11 cellular contexts compared by ENCODE assay signal in genomic region chr3:160757624-160758106, GRCh38. TPM values are rescaled to one million over a fixed set of nuclear protein-coding genes. Genes with fewer than 3 reads are reported as not detected.
A peak's percentile ranks its signal among the peaks of the same experiment; 100 is the strongest.
DNase-seq lines count a peak whose midpoint lies in the region; ATAC-seq and TF ChIP-seq lines count a peak whose summit lies in the region.
"Had no signal": no experiment of that assay in that cellular context is flagged by ENCODE, and none has a peak within 500 bp of the region (broad histone marks: within the 10 kb centered on the region; RNA-seq: fewer than 3 reads in every experiment).

No MANE protein-coding gene starts in this region.

- H3K4me3 Mint-ChIP-seq in T-helper 1 cell treated with Interleukin-12 subunit alpha and Interleukin-12 subunit beta and Interleukin-4 antibody, amounts not matched to agents 30 μg/mL and 1 μg/mL, for 36 hours, result peak overlapping the region; percentile 86
- peak overlapping the region; percentile 92 for H3K4me3 Mint-ChIP-seq in WTC11
- H3K4me3 Mint-ChIP-seq in immature natural killer cell, result peak overlapping the region; percentile 95 to 100 (median 99)
- peak overlapping the region; percentile 94 for H3K4me3 Mint-ChIP-seq in stimulated activated memory B cell treated with anti-CD40 and anti-IgM and Interleukin-4, amounts not matched to agents 10 μg/mL and 1 μg/mL and 100 μg/mL, for 72 hours

- no peak for ATAC-seq in WTC11
- no peak for ATAC-seq in stimulated activated memory B cell treated with anti-CD40 and anti-IgM and Interleukin-4, amounts not matched to agents 10 μg/mL and 1 μg/mL and 100 μg/mL, for 72 hours
- ATAC-seq in HG02798 (IDR thresholded peaks at IDR 0.05; ENCODE audit: poor library complexity, unreplicated experiment), result no peak
- ATAC-seq: activated CD8-positive, alpha-beta memory T cell treated with anti-CD3 and anti-CD28 coated beads, Interleukin-2, amount 10 ng/mL, durations not matched to agents 7 days and 5 days; K562; mucosa of descending colon had no signal

- CTCF ChIA-PET in WTC11 (lab: Charles Lee), result interaction anchor here (1.5 kb wide), 1 partner anchor 184 kb away, joined by 5 read pairs; no protein-coding TSS in a partner anchor

- DNase-seq in T-helper 1 cell (no peak), WTC11 (ENCODE audit: low spot score) (no peak), immature natural killer cell (peak in 1 of 3 donors; percentile 16), NCI-H748 (lab: John Stamatoyannopoulos, UW; ENCODE audit: unreplicated experiment) (no peak), NCI-H2081 treated with DMSO at 0.1 percent for 48 hours (lab: John Stamatoyannopoulos, UW) (no peak)
- DNase-seq: activated CD8-positive, alpha-beta memory T cell treated with anti-CD3 and anti-CD28 coated beads, Interleukin-2, amount 10 ng/mL, durations not matched to agents 7 days and 5 days had no signal

- H3K4me1 Mint-ChIP-seq in T-helper 1 cell treated with Interleukin-12 subunit alpha and Interleukin-12 subunit beta and Interleukin-4 antibody, amounts not matched to agents 30 μg/mL and 1 μg/mL, for 36 hours (ENCODE audit: low read depth), result peaks cover 24% of the 10 kb centered on the region
- H3K4me1 Mint-ChIP-seq in WTC11, result peaks cover 37% of the 10 kb centered on the region
- peaks cover 65 to 79% of the 10 kb centered on the region in 2 donors for H3K4me1 Mint-ChIP-seq in immature natural killer cell
- peaks cover 45% of the 10 kb centered on the region for H3K4me1 Mint-ChIP-seq in stimulated activated memory B cell treated with anti-CD40 and anti-IgM and Interleukin-4, amounts not matched to agents 10 μg/mL and 1 μg/mL and 100 μg/mL, for 72 hours

- H3K9me3 Mint-ChIP-seq in T-helper 1 cell treated with Interleukin-12 subunit alpha and Interleukin-12 subunit beta and Interleukin-4 antibody, amounts not matched to agents 30 μg/mL and 1 μg/mL, for 36 hours, result no peaks in the 10 kb centered on the region
- H3K9me3 Mint-ChIP-seq in WTC11 (no peaks in the 10 kb centered on the region), immature natural killer cell (no peaks in the 10 kb centered on the region)
- H3K9me3 Mint-ChIP-seq in stimulated activated memory B cell treated with anti-CD40 and anti-IgM and Interleukin-4, amounts not matched to agents 10 μg/mL and 1 μg/mL and 100 μg/mL, for 72 hours, result no peaks in the 10 kb centered on the region

- H3K36me3 Mint-ChIP-seq in T-helper 1 cell treated with Interleukin-12 subunit alpha and Interleukin-12 subunit beta and Interleukin-4 antibody, amounts not matched to agents 30 μg/mL and 1 μg/mL, for 36 hours (ENCODE audit: low read depth), result peaks cover 5% of the 10 kb centered on the region
- H3K36me3 Mint-ChIP-seq in WTC11 (no peaks in the 10 kb centered on the region), immature natural killer cell (peaks cover 5 to 15% (median 13%) of the 10 kb centered on the region in 3 donors)
- H3K36me3 Mint-ChIP-seq in stimulated activated memory B cell treated with anti-CD40 and anti-IgM and Interleukin-4, amounts not matched to agents 10 μg/mL and 1 μg/mL and 100 μg/mL, for 72 hours, result peaks cover 5% of the 10 kb centered on the region

- TF ChIP-seq CTCF in WTC11 (IDR thresholded peaks at IDR 0.05), result no peak

- H3K27ac Mint-ChIP-seq in T-helper 1 cell treated with Interleukin-12 subunit alpha and Interleukin-12 subunit beta and Interleukin-4 antibody, amounts not matched to agents 30 μg/mL and 1 μg/mL, for 36 hours, result no peak overlapping the region
- H3K27ac Mint-ChIP-seq in WTC11 (no peak overlapping the region; the same call in 1 of the 2 replicates), immature natural killer cell (peak overlapping the region in 4 of 6 donors; percentile 25 to 81 (median 54))
- no peak overlapping the region for H3K27ac Mint-ChIP-seq in stimulated activated memory B cell treated with anti-CD40 and anti-IgM and Interleukin-4, amounts not matched to agents 10 μg/mL and 1 μg/mL and 100 μg/mL, for 72 hours
- H3K27ac Mint-ChIP-seq: activated CD8-positive, alpha-beta memory T cell treated with anti-CD3 and anti-CD28 coated beads, Interleukin-2, amount 10 ng/mL, durations not matched to agents 7 days and 5 days had no signal

- POLR2A ChIA-PET in WTC11 (lab: Charles Lee), result no interaction called here

- peaks cover 56% of the 10 kb centered on the region for H3K27me3 Mint-ChIP-seq in T-helper 1 cell treated with Interleukin-12 subunit alpha and Interleukin-12 subunit beta and Interleukin-4 antibody, amounts not matched to agents 30 μg/mL and 1 μg/mL, for 36 hours (ENCODE audit: low read depth)
- H3K27me3 Mint-ChIP-seq in WTC11 (ENCODE audit: low read depth) (peaks cover 43% of the 10 kb centered on the region), immature natural killer cell (ENCODE audit: low read depth in 3 of 3) (peaks cover 7 to 19% (median 15%) of the 10 kb centered on the region in 3 donors)
- peaks cover 15% of the 10 kb centered on the region for H3K27me3 Mint-ChIP-seq in stimulated activated memory B cell treated with anti-CD40 and anti-IgM and Interleukin-4, amounts not matched to agents 10 μg/mL and 1 μg/mL and 100 μg/mL, for 72 hours

TF ChIP-seq in WTC11, 78 proteins besides CTCF, POLR2A, EP300 and RAD21 (continues in another document):
- TF ChIP-seq AFF4 (CRISPR knock-in tag; IDR thresholded peaks at IDR 0.05; ENCODE audit: borderline replicate concordance) (no peak), ZSCAN18 (CRISPR knock-in tag; IDR thresholded peaks at IDR 0.05) (no peak), ZNF232 (CRISPR knock-in tag; IDR thresholded peaks at IDR 0.05) (no peak), ZNF512 (CRISPR knock-in tag; IDR thresholded peaks at IDR 0.05; ENCODE audit: borderline replicate concordance) (no peak), CREM (CRISPR knock-in tag; IDR thresholded peaks at IDR 0.05) (no peak), NR1H2 (CRISPR knock-in tag; IDR thresholded peaks at IDR 0.05) (no peak), SMAD4 (CRISPR knock-in tag; IDR thresholded peaks at IDR 0.05) (no peak), ZBTB43 (CRISPR knock-in tag; IDR thresholded peaks at IDR 0.05) (no peak)

RNA-seq across cellular contexts. Expression of gene PPM1L, which starts 1.6 kb away (rescaled TPM):
- total RNA-seq in WTC11 (2021), result 16.0 to 18.1 TPM (median 16.1 TPM) in 3 replicates
- 10 to 100 TPM; 14.8 to 35.5 (median 20.5) TPM for polyA plus RNA-seq in immature natural killer cell

Comparison
In these comparisons a context has a peak if more than half of its experiments do, and no peak if none do; other contexts are left out.
1. H3K27ac Mint-ChIP-seq: peak in immature natural killer cell (4 of 6); none in T-helper 1 cell treated with Interleukin-12 subunit alpha and Interleukin-12 subunit beta and Interleukin-4 antibody, amounts not matched to agents 30 μg/mL and 1 μg/mL, for 36 hours (single experiment), WTC11 (single experiment) and stimulated activated memory B cell treated with anti-CD40 and anti-IgM and Interleukin-4, amounts not matched to agents 10 μg/mL and 1 μg/mL and 100 μg/mL, for 72 hours (single experiment).
2. Peak in every context shown above with its lines, with median percentiles within 50 percentile points of each other: H3K4me3 Mint-ChIP-seq.